Comparison of ENCODE assay signal across 1 cellular context in the genomic region with DNA sequence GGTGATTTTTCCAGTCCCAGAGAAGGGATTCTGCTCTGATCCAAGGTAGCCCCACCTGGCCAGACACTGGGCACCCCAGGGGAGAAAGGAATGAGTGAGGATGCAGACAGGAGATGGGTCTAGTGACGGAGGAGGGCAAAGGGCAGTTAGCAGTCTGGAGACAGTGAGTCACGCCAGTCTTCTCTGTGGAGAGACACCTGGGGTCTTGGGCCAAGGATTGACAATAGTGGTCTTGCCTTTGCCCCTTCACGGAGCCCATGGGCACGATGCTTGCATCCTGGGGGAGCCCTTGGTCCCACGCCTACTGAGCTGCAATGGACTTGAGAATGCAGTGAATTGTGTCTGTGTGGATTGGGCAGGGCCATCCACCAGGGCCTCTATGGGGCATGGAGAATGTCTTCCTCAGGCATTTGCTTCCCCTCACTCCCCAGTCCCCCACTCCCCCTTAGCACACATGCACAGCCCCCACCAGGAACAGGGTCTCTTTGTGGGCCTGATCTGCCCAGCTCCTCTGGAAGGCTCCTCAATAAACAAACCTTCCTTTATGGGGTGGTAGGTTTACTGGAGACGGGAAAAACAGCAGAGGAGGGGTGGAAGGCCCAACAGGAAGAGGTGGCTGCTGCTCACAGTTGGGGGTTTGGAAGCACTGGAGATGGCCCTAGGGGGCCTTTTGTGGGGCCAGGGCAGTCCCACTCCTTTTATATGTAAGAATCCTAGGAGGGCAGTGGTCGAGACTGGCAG.
A peak's percentile ranks its signal among the peaks of the same experiment; 100 is the strongest.
TF ChIP-seq lines count a peak whose summit lies in the region.

No MANE protein-coding gene starts in this region.

TF ChIP-seq in HepG2, 621 proteins besides CTCF, POLR2A, EP300 and RAD21:
- TF ChIP-seq ISX (CRISPR knock-in tag; conservative IDR thresholded peaks at IDR 0.05) = no peak
- TF ChIP-seq BCL3 (CRISPR knock-in tag; IDR thresholded peaks at IDR 0.05) = no peak
- 0 out of 2 replicates have a peak, but pooled peaks have one; percentile 17 for TF ChIP-seq SKIL (CRISPR knock-in tag; IDR thresholded peaks at IDR 0.05; ENCODE audit: borderline replicate concordance)
- no peak for TF ChIP-seq ZFX (CRISPR knock-in tag; IDR thresholded peaks at IDR 0.05; ENCODE audit: low read depth)
